Comparison of ENCODE assay signal across 24 cellular contexts in the genomic region with DNA sequence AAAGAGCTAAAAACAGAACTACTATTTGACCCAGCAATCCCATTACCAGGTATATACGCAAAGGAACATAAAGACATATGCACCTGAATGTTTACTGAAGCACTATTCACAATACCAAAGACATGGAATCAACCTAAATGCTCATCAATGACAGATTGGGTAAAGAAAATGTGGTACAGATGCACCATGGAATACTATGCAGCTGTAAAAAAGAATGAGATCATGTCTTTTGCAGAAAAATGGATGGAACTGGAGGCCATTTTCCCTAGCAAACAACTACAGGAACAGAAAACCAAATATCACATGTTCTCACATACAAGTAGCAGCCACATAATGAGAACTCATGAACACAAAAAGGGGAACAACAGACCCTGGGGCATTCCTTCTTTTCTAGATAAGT.
A peak's percentile ranks its signal among the peaks of the same experiment; 100 is the strongest.
DNase-seq lines count a peak whose midpoint lies in the region; ATAC-seq, FAIRE-seq and TF ChIP-seq lines count a peak whose summit lies in the region.
"Had no signal": no experiment of that assay in that cellular context is flagged by ENCODE, and none has a peak within 500 bp of the region (broad histone marks: within the 10 kb centered on the region; RNA-seq: fewer than 3 reads in every experiment).

No MANE protein-coding gene starts in this region.

- TF ChIP-seq CTCF in HEK293 (tag by site-specific recombination; IDR thresholded peaks at IDR 0.05) (no peak), PC-9 (conservative IDR thresholded peaks at IDR 0.05) (no peak), astrocyte (IDR thresholded peaks at IDR 0.05; ENCODE audit: insufficient read depth, low read depth, low read length) (no peak), K562 (IDR thresholded peaks at IDR 0.05 in 2 of 3, conservative IDR thresholded peaks at IDR 0.05 in 1 of 3; ENCODE audit: insufficient read depth in 2 of 3, low read depth in 1 of 3, low read length in 3 of 3) (no peak), D721Med (IDR thresholded peaks at IDR 0.05; ENCODE audit: insufficient read depth, missing control alignments) (no peak)

- H2AFZ ChIP-seq in PC-9, result no peak overlapping the region
- no peak overlapping the region for H2AFZ ChIP-seq in astrocyte (ENCODE audit: low read depth, low read length)
- H2AFZ ChIP-seq in K562 (ENCODE audit: low read depth, low read length), result no peak overlapping the region

- H3K4me2 ChIP-seq in PC-9 (no peak overlapping the region), astrocyte (ENCODE audit: low read length) (no peak overlapping the region), K562 (ENCODE audit: insufficient read depth, low read length) (no peak overlapping the region)
- H3K4me2 ChIP-seq: BLaER1 had no signal

- no peaks in the 10 kb centered on the region for H3K9me2 ChIP-seq in PC-9 (ENCODE audit: insufficient read depth)

- peaks cover 31% of the 10 kb centered on the region for H3K36me3 Mint-ChIP-seq in astrocyte (ENCODE audit: low read depth, unreplicated experiment)

- ATAC-seq in K562 (no peak), GM18858 (IDR thresholded peaks at IDR 0.05; ENCODE audit: unreplicated experiment) (no peak), esophagus mucosa (no peak)

- H3K27me3 Mint-ChIP-seq in astrocyte (ENCODE audit: low read depth, unreplicated experiment), result no peaks in the 10 kb centered on the region
- H3K27me3 Mint-ChIP-seq: CD4-positive, alpha-beta memory T cell; CD4-positive, CD25-positive, alpha-beta regulatory T cell had no signal

- H3K9me3 Mint-ChIP-seq in astrocyte (ENCODE audit: unreplicated experiment), result no peaks in the 10 kb centered on the region
- H3K9me3 Mint-ChIP-seq: CD8-positive, alpha-beta memory T cell had no signal

- no peaks in the 10 kb centered on the region for H3K9me1 ChIP-seq in K562 (ENCODE audit: control insufficient read depth, insufficient read depth, low read length)

- no peaks in the 10 kb centered on the region for H3K4me1 Mint-ChIP-seq in astrocyte (ENCODE audit: low read depth, unreplicated experiment)

- no peaks in the 10 kb centered on the region for H3K9me3 ChIP-seq in HEK293 (ENCODE audit: control insufficient read depth, insufficient read depth, low read depth, low read length)
- no peaks in the 10 kb centered on the region for H3K9me3 ChIP-seq in PC-9 (ENCODE audit: insufficient read depth, low read depth)
- H3K9me3 ChIP-seq in astrocyte (ENCODE audit: insufficient read depth, low read depth, low read length), result no peaks in the 10 kb centered on the region
- H3K9me3 ChIP-seq in K562 (replicated peaks; ENCODE audit: control insufficient read depth, insufficient read depth, low read depth, low read length), result no peaks in the 10 kb centered on the region
- H3K9me3 ChIP-seq: BE2C had no signal

- 95% methylated on average over 1 of the region's 1 CpG for WGBS in K562 (ENCODE audit: insufficient coverage, low coverage, missing lambda C conversion rate)

- FAIRE-seq in astrocyte (lab: Jason Lieb, UNC) (peak; percentile 62), K562 (lab: Jason Lieb, UNC) (no peak), D721Med (lab: Jason Lieb, UNC) (no peak)
- FAIRE-seq: A204.1, G401.6, GM12892, GM18507, GM19239 had no signal

- H3K4me3 ChIP-seq in HEK293 (ENCODE audit: low read depth, low read length) (no peak overlapping the region), PC-9 (no peak overlapping the region), astrocyte (ENCODE audit: insufficient read depth, low read depth, low read length) (no peak overlapping the region), K562 (no peak overlapping the region)
- H3K4me3 ChIP-seq: BLaER1 had no signal

- H3F3A ChIP-seq in PC-9 (ENCODE audit: insufficient read depth, low read depth), result no peaks in the 10 kb centered on the region

- TF ChIP-seq POLR2A in K562 (conservative IDR thresholded peaks at IDR 0.05), result no peak

- in situ Hi-C loops in K562 (cut with MboI), result no loop called here

- intact Hi-C loops in PC-9 (cut with micrococcal nuclease; ENCODE audit: unreplicated experiment) (no loop called here), K562 (cut with micrococcal nuclease) (no loop called here)

- H4K20me1 ChIP-seq in PC-9 (ENCODE audit: insufficient read depth) (no peaks in the 10 kb centered on the region), astrocyte (ENCODE audit: insufficient read depth, low read length) (peaks cover 5% of the 10 kb centered on the region), K562 (replicated peaks; ENCODE audit: control insufficient read depth, insufficient read depth, low read length) (no peaks in the 10 kb centered on the region)
- H4K20me1 ChIP-seq: BLaER1 had no signal

- H3K36me3 ChIP-seq in HEK293 (ENCODE audit: control insufficient read depth in 2 of 2, insufficient read depth in 1 of 2, low read length in 2 of 2) (peaks cover 0 to 7% of the 10 kb centered on the region in 2 experiments; a peak in 1 of 3 replicates), PC-9 (ENCODE audit: low read depth) (peaks cover 6% of the 10 kb centered on the region; the same call in 1 of the 2 replicates), astrocyte (ENCODE audit: insufficient read depth, low read length) (peaks cover 23% of the 10 kb centered on the region), K562 (ENCODE audit: control insufficient read depth, insufficient read depth, low read length) (peaks cover 73% of the 10 kb centered on the region)
- H3K36me3 ChIP-seq: BE2C had no signal

- CTCF ChIA-PET in HEK293 (lab: Yijun Ruan, JAX) (no interaction called here), PC-9 (lab: Charles Lee) (no interaction called here), K562 (lab: Yijun Ruan, JAX; ENCODE audit: low intra/inter-chr PET ratio) (no interaction called here)

- POLR2A ChIA-PET in HEK293 (lab: Yijun Ruan, JAX), result no interaction called here
- POLR2A ChIA-PET in PC-9 (lab: Charles Lee; ENCODE audit: unreplicated experiment), result no interaction called here
- POLR2A ChIA-PET in K562 (lab: Yijun Ruan, JAX), result no interaction called here

- H3K9ac ChIP-seq in astrocyte (ENCODE audit: low read length), result no peak overlapping the region
- H3K9ac ChIP-seq in K562 (ENCODE audit: insufficient read depth in 1 of 2, low read depth in 2 of 2, low read length in 2 of 2), result no peak overlapping the region
- H3K9ac ChIP-seq: BLaER1 had no signal

- BruUV-seq in PC-9 (replicated peaks; lab: Mats Ljungman, UMichigan), result TSS peak; percentile 11
- BruUV-seq in K562 (replicated peaks; lab: Mats Ljungman, UMichigan), result no TSS peak

- no peak overlapping the region for H3K27ac Mint-ChIP-seq in astrocyte (ENCODE audit: unreplicated experiment)
- H3K27ac Mint-ChIP-seq: CD14-positive monocyte; CD4-positive, CD25-positive, alpha-beta regulatory T cell; CD8-positive, alpha-beta memory T cell had no signal

- TF ChIP-seq EP300 in K562 (IDR thresholded peaks at IDR 0.05; ENCODE audit: low read length), result no peak

- TF ChIP-seq RAD21 in K562 (CRISPR knock-in tag; conservative IDR thresholded peaks at IDR 0.05 in 1 of 2, IDR thresholded peaks at IDR 0.05 in 1 of 2), result no peak

- H3K27me3 ChIP-seq in PC-9 (ENCODE audit: insufficient read depth, low read depth), result no peaks in the 10 kb centered on the region
- H3K27me3 ChIP-seq in astrocyte (ENCODE audit: insufficient read depth, low read length), result no peaks in the 10 kb centered on the region
- no peaks in the 10 kb centered on the region for H3K27me3 ChIP-seq in K562 (ENCODE audit: control insufficient read depth in 2 of 2, insufficient read depth in 2 of 2, low read length in 2 of 2)
- H3K27me3 ChIP-seq: BE2C, BLaER1 had no signal

- H3K79me2 ChIP-seq in PC-9 (ENCODE audit: low read depth) (no peaks in the 10 kb centered on the region), astrocyte (ENCODE audit: insufficient read depth, low read length) (no peaks in the 10 kb centered on the region), K562 (ENCODE audit: control insufficient read depth, insufficient read depth, low read length) (no peaks in the 10 kb centered on the region)

- H3K4me3 Mint-ChIP-seq in astrocyte (ENCODE audit: unreplicated experiment), result no peak overlapping the region
- H3K4me3 Mint-ChIP-seq: CD14-positive monocyte; CD4-positive, alpha-beta memory T cell; CD4-positive, CD25-positive, alpha-beta regulatory T cell; CD8-positive, alpha-beta memory T cell had no signal

- H3K27ac ChIP-seq in HEK293 (ENCODE audit: extremely low read depth, low read depth, low read length) (no peak overlapping the region), PC-9 (no peak overlapping the region), astrocyte (ENCODE audit: low read depth, low read length) (no peak overlapping the region), K562 (ENCODE audit: extremely low read depth, low read depth, low read length) (no peak overlapping the region)
- H3K27ac ChIP-seq: BLaER1 had no signal

- no peak for DNase-seq in PC-9
- DNase-seq in astrocyte (ENCODE audit: low read depth), result no peak
- no peak for DNase-seq in K562 (ENCODE audit: extremely low read depth in 1 of 4, low spot score in 3 of 4)
- DNase-seq in D721Med (ENCODE audit: insufficient read length, low spot score), result no peak
- DNase-seq: 8988T; ACHN; BE2C; C1 segment of cervical spinal cord; CD4-positive, alpha-beta memory T cell; CD4-positive, CD25-positive, alpha-beta regulatory T cell; CD8-positive, alpha-beta memory T cell; COR-L47; DMS79 treated with DMSO at 0.1 percent for 48 hours; GF-D8 had no signal

- no peaks in the 10 kb centered on the region for H3K4me1 ChIP-seq in HEK293 (ENCODE audit: control insufficient read depth, insufficient read depth, low read length)
- H3K4me1 ChIP-seq in PC-9 (replicated peaks; ENCODE audit: insufficient read depth), result no peaks in the 10 kb centered on the region
- no peaks in the 10 kb centered on the region for H3K4me1 ChIP-seq in astrocyte (ENCODE audit: insufficient read depth, low read length)
- no peaks in the 10 kb centered on the region for H3K4me1 ChIP-seq in K562 (replicated peaks in 1 of 2; ENCODE audit: control insufficient read depth in 2 of 2, insufficient read depth in 2 of 2, low read length in 2 of 2)
- H3K4me1 ChIP-seq: BE2C, BLaER1 had no signal

TF ChIP-seq in HEK293, 187 proteins besides CTCF, POLR2A, EP300 and RAD21:
- TF ChIP-seq ZNF391 (tag by site-specific recombination; IDR thresholded peaks at IDR 0.05; ENCODE audit: borderline replicate concordance, low read depth), result no peak
- TF ChIP-seq ZNF146 (tag by site-specific recombination; IDR thresholded peaks at IDR 0.05), result peak; percentile 72
TF ChIP-seq in HEK293: peak in this region for 1.

TF ChIP-seq in K562, 482 proteins besides CTCF, POLR2A, EP300 and RAD21:
- TF ChIP-seq MTA3 (IDR thresholded peaks at IDR 0.05; ENCODE audit: borderline replicate concordance) (no peak), ZNF146 (CRISPR knock-in tag; IDR thresholded peaks at IDR 0.05; ENCODE audit: unreplicated experiment) (peak; percentile 90), RBM25 (IDR thresholded peaks at IDR 0.05; ENCODE audit: low read depth, low read length, severe bottlenecking) (peak; percentile 43)
